24 cellular contexts compared by ENCODE assay signal in the genomic region with DNA sequence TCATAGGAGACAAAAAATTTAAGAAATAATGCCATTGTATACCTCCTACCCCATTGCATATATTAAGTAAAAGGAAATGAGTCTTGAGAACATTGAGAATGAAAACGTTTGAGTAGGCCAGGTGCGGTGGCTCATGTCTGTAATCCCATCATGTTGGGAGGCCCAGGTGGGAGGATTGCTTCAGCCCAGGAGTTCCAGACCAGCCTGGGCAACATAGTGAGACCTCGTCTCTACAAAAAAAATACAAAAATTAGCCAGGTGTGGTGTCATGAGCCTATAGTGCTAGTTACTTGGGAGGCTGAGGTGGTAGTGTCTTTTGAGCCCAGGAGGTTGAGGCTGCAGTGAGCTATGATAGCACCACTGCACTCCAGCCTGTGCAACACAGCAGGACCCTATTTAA.
DNase-seq lines count a peak whose midpoint lies in the region; ATAC-seq and TF ChIP-seq lines count a peak whose summit lies in the region.
"Had no signal": no experiment of that assay in that cellular context is flagged by ENCODE, and none has a peak within 500 bp of the region (broad histone marks: within the 10 kb centered on the region; RNA-seq: fewer than 3 reads in every experiment).

No MANE protein-coding gene starts in this region.

- no peak for DNase-seq in mammary epithelial cell
- DNase-seq in osteocyte (ENCODE audit: extremely low spot score, unreplicated experiment) = no peak
- no peak for DNase-seq in caudate nucleus (lab: John Stamatoyannopoulos, UW)
- no peak for DNase-seq in COLO829 (ENCODE audit: low spot score)
- DNase-seq in stimulated activated CD4-positive, alpha-beta T cell treated with anti-CD3 and anti-CD28 coated beads, Interleukin-4, amount 100 ng/mL, for 4 hours = no peak
- DNase-seq: activated CD8-positive, alpha-beta T cell treated with anti-CD3 and anti-CD28 coated beads for 36 hours; activated gamma-delta T cell treated with Interleukin-2 at 50 U/mL for 16 hours; activated T-cell treated with anti-CD3 and anti-CD28 coated beads for 4 hours; adrenal gland; cortex of kidney; DND-41; GOT3; midbrain; NCI-H146; NCI-H510A treated with DMSO at 0.1 percent for 48 hours; stimulated activated CD4-positive, alpha-beta T cell treated with anti-CD3 and anti-CD28 coated beads, Interleukin-1b, Interleukin-23, amount 100 ng/mL, for 48 hours; stimulated activated naive CD4-positive, alpha-beta T cell treated with Interleukin-2 at 50 U/mL for 16 hours; T1000 had no signal

- in situ Hi-C loops in mammary epithelial cell (cut with MboI; ENCODE audit: low sequenced_read_pairs in 2 of 2) = no loop called here

- no peak overlapping the region for H3K4me3 ChIP-seq in mammary epithelial cell (replicated peaks in 1 of 3; ENCODE audit: insufficient read depth in 1 of 3, low read depth in 2 of 3, low read length in 3 of 3)
- H3K4me3 ChIP-seq: adrenal gland, skin epidermis, thoracic aorta had no signal

- H3K27me3 Mint-ChIP-seq in osteocyte (ENCODE audit: unreplicated experiment) = no peaks in the 10 kb centered on the region
- H3K27me3 Mint-ChIP-seq: activated CD8-positive, alpha-beta T cell treated with anti-CD3 and anti-CD28 coated beads for 36 hours; progenitor cell of endocrine pancreas had no signal

- dilution Hi-C loops in mammary epithelial cell (cut with HindIII; ENCODE audit: low sequenced_read_pairs) = loop anchor here (5.0 kb wide), 1 partner anchor 51 kb away; no protein-coding TSS in a partner anchor

- H3K27me3 ChIP-seq in mammary epithelial cell (ENCODE audit: insufficient read depth, low read length) = no peaks in the 10 kb centered on the region
- H3K27me3 ChIP-seq: adrenal gland had no signal

- peaks cover 41% of the 10 kb centered on the region for H3K4me1 ChIP-seq in mammary epithelial cell (ENCODE audit: insufficient read depth, low read length)

- H2AFZ ChIP-seq in mammary epithelial cell (ENCODE audit: low read depth, low read length) = peak overlapping the region; percentile 66

- BruUV-seq in mammary epithelial cell (replicated peaks; lab: Mats Ljungman, UMichigan) = no TSS peak

- no peaks in the 10 kb centered on the region for H3K9me3 ChIP-seq in mammary epithelial cell (replicated peaks; ENCODE audit: insufficient read depth, low read length)
- H3K9me3 ChIP-seq: adrenal gland, thoracic aorta had no signal

- H3K36me3 Mint-ChIP-seq in osteocyte (ENCODE audit: unreplicated experiment) = peaks cover 2% of the 10 kb centered on the region

- CTCF ChIA-PET in mammary epithelial cell (lab: Charles Lee; ENCODE audit: low non-redundant PET) = no interaction called here

- H3K4me2 ChIP-seq in mammary epithelial cell (ENCODE audit: insufficient read depth, low read depth, low read length) = no peak overlapping the region

- H3K79me2 ChIP-seq in mammary epithelial cell (ENCODE audit: insufficient read depth, low read length) = peaks cover 59% of the 10 kb centered on the region

- no peak overlapping the region for H3K9ac ChIP-seq in mammary epithelial cell (ENCODE audit: insufficient read depth, low read length)

- H3K36me3 ChIP-seq in mammary epithelial cell (ENCODE audit: insufficient read depth, low read length) = no peaks in the 10 kb centered on the region
- H3K36me3 ChIP-seq: adrenal gland, thoracic aorta had no signal

- no peaks in the 10 kb centered on the region for H3K9me3 Mint-ChIP-seq in osteocyte (ENCODE audit: unreplicated experiment)
- H3K9me3 Mint-ChIP-seq: activated CD8-positive, alpha-beta T cell treated with anti-CD3 and anti-CD28 coated beads for 36 hours had no signal

- H3K4me3 Mint-ChIP-seq in osteocyte (ENCODE audit: unreplicated experiment) = no peak overlapping the region
- H3K4me3 Mint-ChIP-seq: activated CD8-positive, alpha-beta T cell treated with anti-CD3 and anti-CD28 coated beads for 36 hours had no signal

- no peaks in the 10 kb centered on the region for H4K20me1 ChIP-seq in mammary epithelial cell (ENCODE audit: insufficient read depth, low read length)

- peaks cover 46% of the 10 kb centered on the region for H3K4me1 Mint-ChIP-seq in osteocyte (ENCODE audit: unreplicated experiment)

- no peak for TF ChIP-seq CTCF in mammary epithelial cell (conservative IDR thresholded peaks at IDR 0.05 in 1 of 2, IDR thresholded peaks at IDR 0.05 in 1 of 2; ENCODE audit: extremely low read depth in 1 of 2, insufficient read depth in 1 of 2, low read depth in 1 of 2, low read length in 2 of 2)
- TF ChIP-seq CTCF in osteocyte (IDR thresholded peaks at IDR 0.05) = no peak

- WGBS in mammary epithelial cell (ENCODE audit: low coverage, missing lambda C conversion rate) = 79% methylated on average over 3 of the region's 3 CpGs

- H3K27ac ChIP-seq in mammary epithelial cell (ENCODE audit: insufficient read depth, low read depth, low read length) (no peak overlapping the region), caudate nucleus (ENCODE audit: low read depth, low read length) (no peak overlapping the region)
- H3K27ac ChIP-seq: adrenal gland, thoracic aorta had no signal

- ATAC-seq in GM19351 (IDR thresholded peaks at IDR 0.05; ENCODE audit: unreplicated experiment) (peak; percentile 29), HG02938 (IDR thresholded peaks at IDR 0.05; ENCODE audit: unreplicated experiment) (peak; percentile 37)
- ATAC-seq: activated CD4-positive, CD25-positive, alpha-beta regulatory T cell treated with anti-CD3 and anti-CD28 coated beads, Interleukin-2, amount 50 U/mL, for 24 hours; activated CD8-positive, alpha-beta T cell treated with anti-CD3 and anti-CD28 coated beads for 36 hours had no signal

- H3K27ac Mint-ChIP-seq in osteocyte (ENCODE audit: unreplicated experiment) = peak overlapping the region; percentile 48
- H3K27ac Mint-ChIP-seq: activated CD8-positive, alpha-beta T cell treated with anti-CD3 and anti-CD28 coated beads for 36 hours; progenitor cell of endocrine pancreas had no signal

- intact Hi-C loops in mammary epithelial cell (cut with micrococcal nuclease) = loop anchor here (10.0 kb wide), 1 partner anchor 769 kb away; the partner anchor contains the start of gene CCNT2
